2 cellular contexts compared by ENCODE assay signal in the genomic region with DNA sequence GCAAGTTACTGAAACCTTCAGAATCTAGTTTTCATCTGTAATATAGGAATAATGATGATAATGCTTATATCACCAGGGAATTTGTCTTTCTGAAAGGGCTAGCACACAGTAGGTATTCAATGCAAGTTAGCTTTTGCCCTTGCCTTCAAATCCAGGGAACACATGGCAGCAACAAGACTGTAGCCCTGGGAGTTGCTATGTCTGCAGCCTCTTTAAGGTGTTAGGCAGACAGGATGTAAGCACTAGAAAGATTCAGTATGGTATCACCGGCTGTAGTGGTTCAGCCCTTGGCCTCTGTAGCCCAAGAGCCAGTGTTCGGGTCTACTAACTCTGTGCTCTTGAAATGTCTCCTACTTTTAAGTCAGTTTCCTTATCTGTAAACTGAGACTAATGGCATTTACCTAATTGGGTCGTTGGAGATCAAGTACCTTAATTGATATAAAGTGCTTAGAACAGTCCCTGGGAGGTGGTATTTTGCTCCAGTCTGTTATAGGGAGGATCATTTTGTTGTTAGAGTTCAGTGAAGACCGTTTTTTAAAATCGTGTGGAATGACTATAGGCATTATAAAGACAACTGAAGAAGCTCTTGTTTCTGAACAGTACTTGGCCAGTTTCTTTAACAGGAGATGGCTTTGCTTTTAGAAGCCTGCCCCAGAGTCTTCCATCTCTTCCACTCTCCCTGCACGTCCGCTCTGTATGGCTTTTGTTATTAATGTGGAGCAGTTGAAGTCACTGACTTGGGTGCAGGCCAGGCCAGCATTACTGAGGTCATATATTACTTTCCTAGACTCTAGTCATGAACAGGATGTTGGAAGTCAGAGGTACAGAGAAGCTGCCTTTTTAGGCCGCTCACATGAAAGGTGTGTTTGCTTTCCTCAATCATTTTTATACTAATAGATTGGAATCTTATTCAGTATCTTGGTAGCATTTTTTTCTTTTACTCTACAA.
TF ChIP-seq lines count a peak whose summit lies in the region.

No MANE protein-coding gene starts in this region.

TF ChIP-seq in liver, 16 proteins besides CTCF, POLR2A, EP300 and RAD21:
- no peak for TF ChIP-seq ATF3 (IDR thresholded peaks at IDR 0.05)
- peak; percentile 41 for TF ChIP-seq NR2F2 (IDR thresholded peaks at IDR 0.05)

TF ChIP-seq in HepG2, 621 proteins besides CTCF, POLR2A, EP300 and RAD21:
- TF ChIP-seq ZNF17 (CRISPR knock-in tag; IDR thresholded peaks at IDR 0.05) (no peak), ZBTB8A (CRISPR knock-in tag; IDR thresholded peaks at IDR 0.05; ENCODE audit: borderline replicate concordance, low read depth) (no peak), ZNF225 (CRISPR knock-in tag; IDR thresholded peaks at IDR 0.05) (no peak), GTF2F1 (IDR thresholded peaks at IDR 0.05; ENCODE audit: low read length) (no peak), REPIN1 (CRISPR knock-in tag; IDR thresholded peaks at IDR 0.05; ENCODE audit: borderline replicate concordance, low read depth) (no peak), ZNF619 (CRISPR knock-in tag; IDR thresholded peaks at IDR 0.05) (no peak), GABPB1 (CRISPR knock-in tag; IDR thresholded peaks at IDR 0.05) (no peak), GLI4 (CRISPR knock-in tag; IDR thresholded peaks at IDR 0.05; ENCODE audit: borderline replicate concordance) (no peak), ARNTL (CRISPR knock-in tag; IDR thresholded peaks at IDR 0.05) (no peak), CREM (IDR thresholded peaks at IDR 0.05) (no peak), CREM (CRISPR knock-in tag; IDR thresholded peaks at IDR 0.05) (no peak), NR3C1 (CRISPR knock-in tag; IDR thresholded peaks at IDR 0.05) (no peak), ISL2 (CRISPR knock-in tag; IDR thresholded peaks at IDR 0.05) (no peak)
- TF ChIP-seq, protein P1, sequence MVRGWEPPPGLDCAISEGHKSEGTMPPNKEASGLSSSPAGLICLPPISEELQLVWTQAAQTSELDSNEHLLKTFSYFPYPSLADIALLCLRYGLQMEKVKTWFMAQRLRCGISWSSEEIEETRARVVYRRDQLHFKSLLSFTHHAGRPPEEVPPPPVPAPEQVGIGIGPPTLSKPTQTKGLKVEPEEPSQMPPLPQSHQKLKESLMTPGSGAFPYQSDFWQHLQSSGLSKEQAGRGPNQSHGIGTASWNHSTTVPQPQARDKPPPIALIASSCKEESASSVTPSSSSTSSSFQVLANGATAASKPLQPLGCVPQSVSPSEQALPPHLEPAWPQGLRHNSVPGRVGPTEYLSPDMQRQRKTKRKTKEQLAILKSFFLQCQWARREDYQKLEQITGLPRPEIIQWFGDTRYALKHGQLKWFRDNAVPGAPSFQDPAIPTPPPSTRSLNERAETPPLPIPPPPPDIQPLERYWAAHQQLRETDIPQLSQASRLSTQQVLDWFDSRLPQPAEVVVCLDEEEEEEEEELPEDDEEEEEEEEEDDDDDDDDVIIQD (CRISPR knock-in tag; IDR thresholded peaks at IDR 0.05; ENCODE audit: low read depth), result no peak
- TF ChIP-seq, protein P2, sequence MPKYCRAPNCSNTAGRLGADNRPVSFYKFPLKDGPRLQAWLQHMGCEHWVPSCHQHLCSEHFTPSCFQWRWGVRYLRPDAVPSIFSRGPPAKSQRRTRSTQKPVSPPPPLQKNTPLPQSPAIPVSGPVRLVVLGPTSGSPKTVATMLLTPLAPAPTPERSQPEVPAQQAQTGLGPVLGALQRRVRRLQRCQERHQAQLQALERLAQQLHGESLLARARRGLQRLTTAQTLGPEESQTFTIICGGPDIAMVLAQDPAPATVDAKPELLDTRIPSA (CRISPR knock-in tag; IDR thresholded peaks at IDR 0.05; ENCODE audit: borderline replicate concordance), result no peak
- TF ChIP-seq, protein P3, sequence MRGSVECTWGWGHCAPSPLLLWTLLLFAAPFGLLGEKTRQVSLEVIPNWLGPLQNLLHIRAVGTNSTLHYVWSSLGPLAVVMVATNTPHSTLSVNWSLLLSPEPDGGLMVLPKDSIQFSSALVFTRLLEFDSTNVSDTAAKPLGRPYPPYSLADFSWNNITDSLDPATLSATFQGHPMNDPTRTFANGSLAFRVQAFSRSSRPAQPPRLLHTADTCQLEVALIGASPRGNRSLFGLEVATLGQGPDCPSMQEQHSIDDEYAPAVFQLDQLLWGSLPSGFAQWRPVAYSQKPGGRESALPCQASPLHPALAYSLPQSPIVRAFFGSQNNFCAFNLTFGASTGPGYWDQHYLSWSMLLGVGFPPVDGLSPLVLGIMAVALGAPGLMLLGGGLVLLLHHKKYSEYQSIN (CRISPR knock-in tag; IDR thresholded peaks at IDR 0.05; ENCODE audit: borderline replicate concordance), result no peak
- TF ChIP-seq, protein P4, sequence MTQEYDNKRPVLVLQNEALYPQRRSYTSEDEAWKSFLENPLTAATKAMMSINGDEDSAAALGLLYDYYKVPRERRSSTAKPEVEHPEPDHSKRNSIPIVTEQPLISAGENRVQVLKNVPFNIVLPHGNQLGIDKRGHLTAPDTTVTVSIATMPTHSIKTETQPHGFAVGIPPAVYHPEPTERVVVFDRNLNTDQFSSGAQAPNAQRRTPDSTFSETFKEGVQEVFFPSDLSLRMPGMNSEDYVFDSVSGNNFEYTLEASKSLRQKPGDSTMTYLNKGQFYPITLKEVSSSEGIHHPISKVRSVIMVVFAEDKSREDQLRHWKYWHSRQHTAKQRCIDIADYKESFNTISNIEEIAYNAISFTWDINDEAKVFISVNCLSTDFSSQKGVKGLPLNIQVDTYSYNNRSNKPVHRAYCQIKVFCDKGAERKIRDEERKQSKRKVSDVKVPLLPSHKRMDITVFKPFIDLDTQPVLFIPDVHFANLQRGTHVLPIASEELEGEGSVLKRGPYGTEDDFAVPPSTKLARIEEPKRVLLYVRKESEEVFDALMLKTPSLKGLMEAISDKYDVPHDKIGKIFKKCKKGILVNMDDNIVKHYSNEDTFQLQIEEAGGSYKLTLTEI (CRISPR knock-in tag; conservative IDR thresholded peaks at IDR 0.05), result no peak
